Comparison of ENCODE assay signal across 23 cellular contexts in genomic region chr10:30114401-30114800, GRCh38. TPM values are rescaled to one million over a fixed set of nuclear protein-coding genes. Genes with fewer than 3 reads are reported as not detected.
"Had no signal": no experiment of that assay in that cellular context is flagged by ENCODE, and none has a peak within 500 bp of the region (broad histone marks: within the 10 kb centered on the region; RNA-seq: fewer than 3 reads in every experiment).

No MANE protein-coding gene starts in this region.

- H3K4me1 ChIP-seq: upper lobe of right lung had no signal

- H3K4me3 ChIP-seq: mucosa of descending colon, suprapubic skin had no signal

- H3K36me3 ChIP-seq: right atrium auricular region, suprapubic skin, tibial artery, upper lobe of right lung had no signal

- ATAC-seq: activated CD4-positive, alpha-beta T cell treated with anti-CD3 and anti-CD28 coated beads for 36 hours; esophagus mucosa; mucosa of descending colon; stimulated activated naive B cell treated with anti-CD40 and anti-IgM and Interleukin-4, amounts not matched to agents 10 μg/mL and 1 μg/mL and 100 μg/mL, for 72 hours; T-helper 17 cell; upper lobe of right lung had no signal

- DNase-seq: activated B cell treated with CpG ODN at 0.5 μM for 24 hours; activated CD4-positive, alpha-beta T cell treated with anti-CD3 and anti-CD28 coated beads for 36 hours; activated CD4-positive, alpha-beta T cell treated with anti-CD3 and anti-CD28 coated beads, Interleukin-2, amount 50 U/mL, for 4 hours; activated CD8-positive, alpha-beta memory T cell treated with anti-CD3 and anti-CD28 coated beads, Interleukin-2, amount 50 U/mL, for 4 hours; activated gamma-delta T cell treated with Interleukin-2 at 50 U/mL for 16 hours; activated naive CD4-positive, alpha-beta T cell treated with anti-CD3 and anti-CD28 coated beads, Interleukin-2, amount 50 U/mL, for 16 hours; activated T-cell treated with anti-CD3 and anti-CD28 coated beads, Interleukin-2, amount 50 U/mL, for 1 hour; amniotic stem cell; hippocampal formation; left ventricle myocardium superior; occipital lobe; stimulated activated CD4-positive, alpha-beta T cell treated with anti-CD3 and anti-CD28 coated beads, Interleukin-15, amount 100 ng/mL, for 24 hours; stimulated activated CD4-positive, alpha-beta T cell treated with anti-CD3 and anti-CD28 coated beads, Interleukin-2, amount 100 ng/mL, for 24 hours; stimulated activated naive B cell treated with anti-CD40 and anti-IgM and Interleukin-4, amounts not matched to agents 10 μg/mL and 1 μg/mL and 100 μg/mL, for 72 hours; T-helper 17 cell; upper lobe of right lung had no signal

- H3K27ac ChIP-seq: suprapubic skin, upper lobe of right lung had no signal

- H3K9me3 ChIP-seq: mucosa of descending colon, right atrium auricular region, suprapubic skin, tibial artery, upper lobe of right lung had no signal

- FAIRE-seq: astrocyte, keratinocyte had no signal

- H3K27me3 ChIP-seq: right atrium auricular region, suprapubic skin, tibial artery, upper lobe of right lung had no signal

RNA-seq across cellular contexts. Expression of gene JCAD, which starts 55.0 kb away (rescaled TPM):
- total RNA-seq: activated B cell treated with CpG ODN at 0.5 μM for 24 hours; activated CD4-positive, alpha-beta T cell treated with anti-CD3 and anti-CD28 coated beads for 36 hours had no signal
